8 cellular contexts compared by ENCODE assay signal in the genomic region with DNA sequence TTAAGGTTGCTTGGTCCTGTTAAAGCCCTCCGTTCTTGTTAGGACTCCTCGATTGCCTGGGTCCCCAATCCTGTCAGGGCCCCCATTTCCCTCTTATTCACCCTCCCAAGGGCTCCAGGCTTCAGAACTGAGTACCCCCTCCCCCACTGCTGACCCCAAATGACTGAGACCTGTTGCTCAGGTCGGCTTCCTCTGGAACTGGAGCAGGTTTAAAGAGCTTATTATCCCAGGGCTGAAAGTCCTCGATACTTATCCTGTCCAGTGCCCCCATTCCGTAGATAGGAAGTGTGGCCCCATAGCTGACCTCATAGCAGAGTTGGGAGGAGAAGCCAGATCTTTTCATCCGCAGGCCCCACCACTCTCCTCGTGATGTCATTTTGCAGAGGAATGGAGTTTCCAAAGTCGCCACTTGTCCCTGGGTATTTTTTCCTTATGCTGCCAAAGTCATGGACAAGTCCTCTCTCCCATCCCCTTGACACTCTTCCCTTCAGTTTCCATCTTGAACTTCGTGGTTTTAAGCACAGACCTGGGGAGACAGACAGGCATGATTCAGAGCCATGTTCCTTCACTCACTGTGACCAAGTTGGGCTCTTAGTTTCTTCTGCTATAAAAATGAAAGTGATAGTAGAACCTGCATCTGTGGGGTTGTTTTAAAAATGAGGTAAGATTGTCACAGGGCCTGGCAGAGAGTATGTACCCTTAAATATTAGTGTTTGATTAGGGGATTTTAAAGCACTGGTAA. TPM values are rescaled to one million over a fixed set of nuclear protein-coding genes. Genes with fewer than 3 reads are reported as not detected.
A peak's percentile ranks its signal among the peaks of the same experiment; 100 is the strongest.
DNase-seq lines count a peak whose midpoint lies in the region; ATAC-seq, FAIRE-seq and TF ChIP-seq lines count a peak whose summit lies in the region.

No MANE protein-coding gene starts in this region.

- peak overlapping the region; percentile 84 for H3K9ac ChIP-seq in keratinocyte (ENCODE audit: control insufficient read depth, extremely low read depth, insufficient read depth, low read length)

- H3K9me3 Mint-ChIP-seq in activated naive CD8-positive, alpha-beta T cell treated with anti-CD3 and anti-CD28 coated beads for 36 hours, result no peaks in the 10 kb centered on the region

- H3K9me3 ChIP-seq in BE2C (no peaks in the 10 kb centered on the region), keratinocyte (ENCODE audit: control insufficient read depth, low read depth, low read length) (no peaks in the 10 kb centered on the region)

- no peaks in the 10 kb centered on the region for H3K4me1 ChIP-seq in BE2C
- H3K4me1 ChIP-seq in keratinocyte (ENCODE audit: control insufficient read depth, extremely low read depth, insufficient read depth, low read length), result peaks cover 9% of the 10 kb centered on the region

- no peaks in the 10 kb centered on the region for H4K20me1 ChIP-seq in keratinocyte (ENCODE audit: control insufficient read depth, extremely low read depth, insufficient read depth, low read length)

- H3K4me1 Mint-ChIP-seq in activated naive CD8-positive, alpha-beta T cell treated with anti-CD3 and anti-CD28 coated beads for 36 hours, result no peaks in the 10 kb centered on the region

- no peaks in the 10 kb centered on the region for H3K9me1 ChIP-seq in keratinocyte (ENCODE audit: control insufficient read depth, extremely low read depth, insufficient read depth, low read length)

- H3K27me3 ChIP-seq in BE2C, result no peaks in the 10 kb centered on the region
- H3K27me3 ChIP-seq in keratinocyte (ENCODE audit: control insufficient read depth, extremely low read depth, insufficient read depth, low read length), result no peaks in the 10 kb centered on the region

- no peak for FAIRE-seq in keratinocyte (lab: Jason Lieb, UNC)

- H3K4me3 ChIP-seq in BE2C (ENCODE audit: low read depth, low read length), result peak overlapping the region; percentile 65
- peak overlapping the region; percentile 89 for H3K4me3 ChIP-seq in LNCaP clone FGC (ENCODE audit: low read depth, low read length)
- H3K4me3 ChIP-seq in keratinocyte (ENCODE audit: control insufficient read depth in 2 of 3, extremely low read depth in 1 of 3, insufficient read depth in 2 of 3, low read depth in 1 of 3, low read length in 3 of 3), result peak overlapping the region; percentile 74 to 96 (median 79)

- H3K4me2 ChIP-seq in keratinocyte (ENCODE audit: control insufficient read depth, extremely low read depth, insufficient read depth, low read depth, low read length), result peak overlapping the region; percentile 93

- peak overlapping the region; percentile 97 for H3K27ac Mint-ChIP-seq in activated naive CD8-positive, alpha-beta T cell treated with anti-CD3 and anti-CD28 coated beads for 36 hours

- no peaks in the 10 kb centered on the region for H3K27me3 Mint-ChIP-seq in activated naive CD8-positive, alpha-beta T cell treated with anti-CD3 and anti-CD28 coated beads for 36 hours

- peak overlapping the region; percentile 80 for H2AFZ ChIP-seq in keratinocyte (ENCODE audit: control insufficient read depth, low read length)

- H3K27ac ChIP-seq in keratinocyte (ENCODE audit: control insufficient read depth, insufficient read depth, low read length), result no peak overlapping the region

- no peak for TF ChIP-seq CTCF in BE2C (IDR thresholded peaks at IDR 0.05; ENCODE audit: low read depth, low read length)
- no peak for TF ChIP-seq CTCF in LNCaP clone FGC (IDR thresholded peaks at IDR 0.05; ENCODE audit: control insufficient read depth, extremely low read depth, insufficient read depth)
- TF ChIP-seq CTCF in keratinocyte (optimal IDR thresholded peaks at IDR 0.05 in 1 of 3, IDR thresholded peaks at IDR 0.05 in 1 of 3, conservative IDR thresholded peaks at IDR 0.05 in 1 of 3; ENCODE audit: extremely low read depth in 1 of 3, insufficient read depth in 2 of 3, low read length in 3 of 3), result no peak

- DNase-seq in BE2C (no peak), LNCaP clone FGC (ENCODE audit: low read depth) (no peak), keratinocyte (ENCODE audit: low read depth, low spot score) (no peak), cerebellar nuclear complex (lab: John Stamatoyannopoulos, UW) (no peak), T-helper 9 cell (no peak)
- peak; percentile 38 for DNase-seq in activated naive CD8-positive, alpha-beta T cell treated with anti-CD3 and anti-CD28 coated beads for 36 hours
- peak; percentile 5 to 7 for DNase-seq in stimulated activated CD4-positive, alpha-beta T cell treated with anti-CD3 and anti-CD28 coated beads, Interleukin-2, amount 100 ng/mL, for 48 hours

- H3K79me2 ChIP-seq in keratinocyte (ENCODE audit: control insufficient read depth, insufficient read depth, low read length), result peaks cover 2% of the 10 kb centered on the region

- peaks cover 4% of the 10 kb centered on the region for H3K36me3 Mint-ChIP-seq in activated naive CD8-positive, alpha-beta T cell treated with anti-CD3 and anti-CD28 coated beads for 36 hours

- dilution Hi-C loops in keratinocyte (cut with MboI; ENCODE audit: extremely low pct_ligation_motif_present, low sequenced_read_pairs), result no loop called here

- peak; percentile 47 for ATAC-seq in GM19455 (IDR thresholded peaks at IDR 0.05; ENCODE audit: unreplicated experiment)

- H3K36me3 ChIP-seq in BE2C (no peaks in the 10 kb centered on the region), keratinocyte (ENCODE audit: control insufficient read depth in 2 of 2, extremely low read depth in 1 of 2, insufficient read depth in 2 of 2, low read length in 2 of 2) (peaks cover 0 to 3% of the 10 kb centered on the region in 2 experiments)

- peak overlapping the region; percentile 91 for H3K4me3 Mint-ChIP-seq in activated naive CD8-positive, alpha-beta T cell treated with anti-CD3 and anti-CD28 coated beads for 36 hours

RNA-seq across cellular contexts. Expression of gene USP30, which starts 1.2 kb away (rescaled TPM):
- polyA plus RNA-seq in BE2C (2012; ENCODE audit: insufficient read depth, insufficient read length, low read depth), result 26.4 TPM
- 1 to 10 TPM; 5.5 to 9.3 TPM for total RNA-seq in activated naive CD8-positive, alpha-beta T cell treated with anti-CD3 and anti-CD28 coated beads for 36 hours
- polyA plus RNA-seq in keratinocyte, result 8.4 to 11.3 TPM (median 10.0 TPM) in 3 replicates
- 2.9 TPM for polyA plus RNA-seq in keratinocyte (2011; ENCODE audit: low read depth)
- 4.7 and 9.5 TPM in 2 replicates for polyA plus RNA-seq in keratinocyte (2011; cell fraction: cytosol; rRNA removed)
- polyA plus RNA-seq in keratinocyte (2011; cell fraction: nucleus; rRNA removed), result 14.9 and 20.0 TPM in 2 replicates
- polyA plus RNA-seq in keratinocyte (2012; ENCODE audit: low replicate concordance), result 3.4 and 6.1 TPM in 2 replicates
- 4.9 to 19.3 TPM (median 17.0 TPM) in 3 replicates for polyA minus RNA-seq in keratinocyte
- 13.0 TPM for polyA minus RNA-seq in keratinocyte (2011; cell fraction: cytosol; rRNA and poly(A)+ RNA removed)
- 5.7 and 12.1 TPM in 2 replicates for polyA minus RNA-seq in keratinocyte (2011; cell fraction: nucleus; rRNA and poly(A)+ RNA removed)

RNA-seq across cellular contexts. Expression of gene SVOP, which starts 32.7 kb away (rescaled TPM):
- 9.1 TPM for polyA plus RNA-seq in BE2C (2012; ENCODE audit: insufficient read depth, insufficient read length, low read depth)
- total RNA-seq in activated naive CD8-positive, alpha-beta T cell treated with anti-CD3 and anti-CD28 coated beads for 36 hours, result not detected
- not detected in 3 replicates for polyA plus RNA-seq in keratinocyte
- polyA plus RNA-seq in keratinocyte (2011; ENCODE audit: low read depth), result not detected
- polyA plus RNA-seq in keratinocyte (2011; cell fraction: cytosol; rRNA removed), result not detected in 2 replicates
- polyA plus RNA-seq in keratinocyte (2011; cell fraction: nucleus; rRNA removed), result not detected in 2 replicates
- polyA plus RNA-seq in keratinocyte (2012; ENCODE audit: low replicate concordance), result not detected in 2 replicates
- polyA minus RNA-seq in keratinocyte, result not detected in 3 replicates
- not detected for polyA minus RNA-seq in keratinocyte (2011; cell fraction: cytosol; rRNA and poly(A)+ RNA removed)
- not detected in 2 replicates for polyA minus RNA-seq in keratinocyte (2011; cell fraction: nucleus; rRNA and poly(A)+ RNA removed)

RNA-seq across cellular contexts. Expression of gene ALKBH2, which starts 39.7 kb away (rescaled TPM):
- 131 TPM for polyA plus RNA-seq in BE2C (2012; ENCODE audit: insufficient read depth, insufficient read length, low read depth)
- total RNA-seq in activated naive CD8-positive, alpha-beta T cell treated with anti-CD3 and anti-CD28 coated beads for 36 hours, result 10 to 100 TPM; 43.8 to 46.3 TPM
- 18.3 to 31.0 TPM (median 25.2 TPM) in 3 replicates for polyA plus RNA-seq in keratinocyte
- 29.8 TPM for polyA plus RNA-seq in keratinocyte (2011; ENCODE audit: low read depth)
- polyA plus RNA-seq in keratinocyte (2011; cell fraction: cytosol; rRNA removed), result 16.1 and 19.7 TPM in 2 replicates
- polyA plus RNA-seq in keratinocyte (2011; cell fraction: nucleus; rRNA removed), result 30.6 and 32.1 TPM in 2 replicates
- polyA plus RNA-seq in keratinocyte (2012; ENCODE audit: low replicate concordance), result 23.7 and 28.9 TPM in 2 replicates
- 6.6 to 17.8 TPM (median 7.8 TPM) in 3 replicates for polyA minus RNA-seq in keratinocyte
- 9.2 TPM for polyA minus RNA-seq in keratinocyte (2011; cell fraction: cytosol; rRNA and poly(A)+ RNA removed)
- polyA minus RNA-seq in keratinocyte (2011; cell fraction: nucleus; rRNA and poly(A)+ RNA removed), result 6.9 and 8.6 TPM in 2 replicates

RNA-seq across cellular contexts. Expression of gene UNG, which starts 43.8 kb away (rescaled TPM):
- 13.2 TPM for polyA plus RNA-seq in BE2C (2012; ENCODE audit: insufficient read depth, insufficient read length, low read depth)
- total RNA-seq in activated naive CD8-positive, alpha-beta T cell treated with anti-CD3 and anti-CD28 coated beads for 36 hours, result 10 to 100 TPM; 90.2 to 99.1 TPM
- 17.9 to 35.1 TPM (median 26.3 TPM) in 3 replicates for polyA plus RNA-seq in keratinocyte
- 15.4 TPM for polyA plus RNA-seq in keratinocyte (2011; ENCODE audit: low read depth)
- 21.4 and 24.3 TPM in 2 replicates for polyA plus RNA-seq in keratinocyte (2011; cell fraction: cytosol; rRNA removed)
- 19.5 and 20.1 TPM in 2 replicates for polyA plus RNA-seq in keratinocyte (2011; cell fraction: nucleus; rRNA removed)
- 17.2 and 27.4 TPM in 2 replicates for polyA plus RNA-seq in keratinocyte (2012; ENCODE audit: low replicate concordance)
- 8.0 to 11.4 TPM (median 8.9 TPM) in 3 replicates for polyA minus RNA-seq in keratinocyte
- polyA minus RNA-seq in keratinocyte (2011; cell fraction: cytosol; rRNA and poly(A)+ RNA removed), result 5.8 TPM
- 5.4 and 7.9 TPM in 2 replicates for polyA minus RNA-seq in keratinocyte (2011; cell fraction: nucleus; rRNA and poly(A)+ RNA removed)

Comparison
In these comparisons a context has a peak if more than half of its experiments do, and no peak if none do; other contexts are left out.
1. DNase-seq: peak in activated naive CD8-positive, alpha-beta T cell treated with anti-CD3 and anti-CD28 coated beads for 36 hours (single experiment) and stimulated activated CD4-positive, alpha-beta T cell treated with anti-CD3 and anti-CD28 coated beads, Interleukin-2, amount 100 ng/mL, for 48 hours (2 of 2); none in BE2C (single experiment), LNCaP clone FGC (single experiment), keratinocyte (single experiment), cerebellar nuclear complex (0 of 2) and T-helper 9 cell (single experiment).
2. Peak in every context shown above with its lines, with median percentiles within 50 percentile points of each other: H3K4me3 ChIP-seq.